8 cellular contexts compared by ENCODE assay signal in the genomic region with DNA sequence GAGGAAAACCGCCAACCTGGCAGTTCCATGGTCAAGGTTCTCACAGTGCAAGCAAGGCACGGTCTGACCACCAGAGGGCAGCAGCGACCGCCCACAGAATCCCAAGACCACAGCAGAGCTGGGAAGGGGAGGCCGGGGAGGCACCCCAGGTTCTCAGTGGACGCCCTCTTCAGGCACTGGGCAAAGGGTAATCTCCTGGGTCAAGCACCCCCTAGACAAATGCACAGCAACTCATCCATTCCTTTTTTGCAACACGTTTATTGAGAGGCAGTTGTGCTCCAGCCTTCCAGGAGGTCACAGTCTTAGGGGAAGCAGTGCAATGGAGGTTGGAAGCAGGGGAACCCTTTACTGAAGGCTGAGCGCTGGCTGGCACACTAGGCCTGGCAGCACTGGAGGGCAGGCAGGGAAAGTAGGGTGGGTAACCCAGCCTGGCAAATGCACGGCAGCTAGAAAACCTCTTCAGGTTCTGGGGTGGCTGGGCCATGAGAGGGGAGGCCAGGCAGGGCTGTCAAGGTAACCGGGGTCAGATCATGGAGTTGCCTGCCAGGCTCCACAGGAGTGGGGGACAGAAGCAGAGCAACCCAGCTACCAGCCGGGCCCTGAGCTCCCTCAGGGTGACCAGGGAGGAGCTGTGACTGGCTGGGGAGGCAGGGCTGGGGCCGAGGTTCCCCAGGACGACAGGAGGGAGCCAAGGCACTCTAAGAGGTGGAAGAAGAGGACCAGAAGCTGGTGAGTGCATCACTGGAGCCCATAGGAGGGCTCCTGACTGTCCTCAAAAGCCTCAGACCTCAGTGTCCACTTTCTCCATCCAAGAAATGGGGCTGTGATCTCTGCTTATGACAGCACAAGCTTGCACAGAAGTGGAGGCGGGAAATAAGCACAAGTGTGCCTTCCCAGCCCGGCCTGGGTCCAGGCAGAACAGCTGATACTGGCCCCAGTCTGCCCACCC. TPM values are rescaled to one million over a fixed set of nuclear protein-coding genes. Genes with fewer than 3 reads are reported as not detected.
DNase-seq lines count a peak whose midpoint lies in the region; ATAC-seq and TF ChIP-seq lines count a peak whose summit lies in the region.

No MANE protein-coding gene starts in this region.

- peak overlapping the region; percentile 74 for H3K4me3 Mint-ChIP-seq in Caco-2 (ENCODE audit: unreplicated experiment)
- peak overlapping the region; percentile 53 for H3K4me3 Mint-ChIP-seq in endodermal cell

- peak overlapping the region; percentile 82 for H3K4me3 ChIP-seq in Caco-2 (ENCODE audit: low read depth, low read length)
- H3K4me3 ChIP-seq in endodermal cell (ENCODE audit: low read length), result no peak overlapping the region
- peak overlapping the region; percentile 58 for H3K4me3 ChIP-seq in mesodermal cell (ENCODE audit: extremely low read depth, insufficient read depth, low read length, poor library complexity, severe bottlenecking)

- POLR2A ChIA-PET in Caco-2 (lab: Charles Lee), result interaction anchor here (0.6 to 2.5 kb wide), 5 partner anchors 12 to 97 kb away, joined by 3 to 17 read pairs (median 4); a partner anchor contains a TSS
- POLR2A ChIA-PET in HEK293T (lab: Yijun Ruan, JAX), result interaction anchor here (0.6 to 7.9 kb wide), 7 partner anchors 8 to 93 kb away, joined by 4 to 125 read pairs (median 6); a partner anchor contains a TSS

- H3K4me1 Mint-ChIP-seq in Caco-2 (ENCODE audit: low read depth, unreplicated experiment) (peaks cover 38% of the 10 kb centered on the region), endodermal cell (peaks cover 39% of the 10 kb centered on the region)

- H3K4me1 ChIP-seq in Caco-2 (peaks cover 63% of the 10 kb centered on the region), endodermal cell (ENCODE audit: control insufficient read depth, insufficient read depth, low read length) (peaks cover 26% of the 10 kb centered on the region), mesodermal cell (ENCODE audit: control insufficient read depth, insufficient read depth, low read length, poor library complexity, severe bottlenecking) (peaks cover 58% of the 10 kb centered on the region)

- peaks cover 71% of the 10 kb centered on the region for H3K36me3 Mint-ChIP-seq in Caco-2 (ENCODE audit: insufficient read depth, unreplicated experiment)
- peaks cover 15% of the 10 kb centered on the region for H3K36me3 Mint-ChIP-seq in endodermal cell (ENCODE audit: low read depth)

- no peaks in the 10 kb centered on the region for H3K27me3 Mint-ChIP-seq in Caco-2 (ENCODE audit: insufficient read depth, unreplicated experiment)
- peaks cover 1% of the 10 kb centered on the region for H3K27me3 Mint-ChIP-seq in endodermal cell (ENCODE audit: insufficient read depth)

- no peak for ATAC-seq in HG02884 (IDR thresholded peaks at IDR 0.05; ENCODE audit: unreplicated experiment)

- intact Hi-C loops in Caco-2 (cut with micrococcal nuclease; ENCODE audit: unreplicated experiment), result loop anchor here (2.0 kb wide), 1 partner anchor 43 kb away; no protein-coding TSS in a partner anchor

- peak; percentile 87 to 89 for DNase-seq in Caco-2
- peak; percentile 73 for DNase-seq in HEK293T (ENCODE audit: extremely low spot score)
- peak; percentile 86 for DNase-seq in NCI-H82 (lab: John Stamatoyannopoulos, UW)
- peak; percentile 87 for DNase-seq in activated CD8-positive, alpha-beta memory T cell treated with anti-CD3 and anti-CD28 coated beads, Interleukin-2, amount 50 U/mL, for 4 hours
- peak; percentile 99 for DNase-seq in endodermal cell
- DNase-seq in stimulated activated CD8-positive, alpha-beta memory T cell treated with anti-CD3 and anti-CD28 coated beads, Interleukin-4, amount 100 ng/mL, for 24 hours (ENCODE audit: low read depth), result peak; percentile 69

- 46 to 51% methylated on average over 8 to 15 of the region's 15 CpGs for WGBS in endodermal cell (ENCODE audit: insufficient coverage in 1 of 2, insufficient read length in 1 of 2), 2 experiments
- 44 to 51% methylated on average over 13 to 15 of the region's 15 CpGs for WGBS in mesodermal cell (ENCODE audit: insufficient coverage in 2 of 2), 2 experiments

- no peak overlapping the region for H3K9ac ChIP-seq in endodermal cell (ENCODE audit: extremely low read depth, low read length, poor library complexity, severe bottlenecking)

- peak; percentile 94 to 98 for TF ChIP-seq CTCF in Caco-2 (IDR thresholded peaks at IDR 0.05; ENCODE audit: insufficient read depth in 1 of 2, low read depth in 1 of 2, low read length in 1 of 2, severe bottlenecking in 1 of 2, unreplicated experiment in 1 of 2)
- TF ChIP-seq CTCF in endodermal cell (conservative IDR thresholded peaks at IDR 0.05), result peak; percentile 94

- CTCF ChIA-PET in Caco-2 (lab: Charles Lee) (interaction anchor here (0.6 to 6.6 kb wide), 25 partner anchors 8 to 547 kb away, joined by 3 to 145 read pairs (median 9); a partner anchor contains a TSS), HEK293T (lab: Yijun Ruan, JAX) (interaction anchor here (0.5 to 9.3 kb wide), 24 partner anchors 12 to 1359 kb away, joined by 3 to 125 read pairs (median 4); a partner anchor contains a TSS)

- H3K9me3 Mint-ChIP-seq in Caco-2 (ENCODE audit: unreplicated experiment) (no peaks in the 10 kb centered on the region), endodermal cell (no peaks in the 10 kb centered on the region)

- H3K27ac ChIP-seq in endodermal cell (ENCODE audit: low read depth, low read length), result peak overlapping the region; percentile 4
- H3K27ac ChIP-seq in mesodermal cell (ENCODE audit: low read depth, low read length, severe bottlenecking), result peak overlapping the region; percentile 80

- H3K27ac Mint-ChIP-seq in Caco-2 (ENCODE audit: unreplicated experiment) (peak overlapping the region; percentile 96), endodermal cell (peak overlapping the region; percentile 89)

- no TSS peak for BruUV-seq in Caco-2 (replicated peaks; lab: Mats Ljungman, UMichigan)

- H3K36me3 ChIP-seq in Caco-2 (ENCODE audit: control insufficient read depth, insufficient read depth, low read length), result no peaks in the 10 kb centered on the region; the same call in none of the 2 replicates
- peaks cover 19% of the 10 kb centered on the region for H3K36me3 ChIP-seq in endodermal cell (ENCODE audit: control insufficient read depth, insufficient read depth, low read length)
- H3K36me3 ChIP-seq in mesodermal cell (ENCODE audit: control insufficient read depth, insufficient read depth, low read length), result peaks cover 19% of the 10 kb centered on the region

- H3K27me3 ChIP-seq in Caco-2 (replicated peaks; ENCODE audit: control insufficient read depth, insufficient read depth, low read length) (no peaks in the 10 kb centered on the region), endodermal cell (ENCODE audit: control insufficient read depth, insufficient read depth, low read length, poor library complexity, severe bottlenecking) (no peaks in the 10 kb centered on the region)

- H3K9me3 ChIP-seq in Caco-2 (no peaks in the 10 kb centered on the region), endodermal cell (ENCODE audit: control insufficient read depth, low read length) (no peaks in the 10 kb centered on the region), mesodermal cell (ENCODE audit: control insufficient read depth, low read length) (no peaks in the 10 kb centered on the region)

TF ChIP-seq in HEK293T, 16 proteins besides CTCF, POLR2A, EP300 and RAD21:
- no peak for TF ChIP-seq FOXK2 (IDR thresholded peaks at IDR 0.05)
- no peak for TF ChIP-seq SP1 (IDR thresholded peaks at IDR 0.05)
- TF ChIP-seq HDGF (IDR thresholded peaks at IDR 0.05; ENCODE audit: borderline replicate concordance), result no peak
- TF ChIP-seq ELF4 (IDR thresholded peaks at IDR 0.05), result no peak
- no peak for TF ChIP-seq NFRKB (IDR thresholded peaks at IDR 0.05)
- no peak for TF ChIP-seq ZNF384 (IDR thresholded peaks at IDR 0.05)
- no peak for TF ChIP-seq CTBP1 (IDR thresholded peaks at IDR 0.05; ENCODE audit: borderline replicate concordance)
- TF ChIP-seq ARNT (IDR thresholded peaks at IDR 0.05), result no peak
- no peak for TF ChIP-seq TARDBP (IDR thresholded peaks at IDR 0.05)
- TF ChIP-seq FOXM1 (IDR thresholded peaks at IDR 0.05; ENCODE audit: borderline replicate concordance), result no peak
- no peak for TF ChIP-seq L3MBTL2 (conservative IDR thresholded peaks at IDR 0.05)
- no peak for TF ChIP-seq LEF1 (IDR thresholded peaks at IDR 0.05; ENCODE audit: borderline replicate concordance)
- no peak for TF ChIP-seq BHLHE40 (IDR thresholded peaks at IDR 0.05; ENCODE audit: borderline replicate concordance)
- TF ChIP-seq FOXA1 (IDR thresholded peaks at IDR 0.05), result no peak
- TF ChIP-seq SUZ12 (IDR thresholded peaks at IDR 0.05), result no peak
- TF ChIP-seq, protein P1, sequence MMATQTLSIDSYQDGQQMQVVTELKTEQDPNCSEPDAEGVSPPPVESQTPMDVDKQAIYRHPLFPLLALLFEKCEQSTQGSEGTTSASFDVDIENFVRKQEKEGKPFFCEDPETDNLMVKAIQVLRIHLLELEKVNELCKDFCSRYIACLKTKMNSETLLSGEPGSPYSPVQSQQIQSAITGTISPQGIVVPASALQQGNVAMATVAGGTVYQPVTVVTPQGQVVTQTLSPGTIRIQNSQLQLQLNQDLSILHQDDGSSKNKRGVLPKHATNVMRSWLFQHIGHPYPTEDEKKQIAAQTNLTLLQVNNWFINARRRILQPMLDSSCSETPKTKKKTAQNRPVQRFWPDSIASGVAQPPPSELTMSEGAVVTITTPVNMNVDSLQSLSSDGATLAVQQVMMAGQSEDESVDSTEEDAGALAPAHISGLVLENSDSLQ (IDR thresholded peaks at IDR 0.05), result no peak
TF ChIP-seq in HEK293T: peak in this region for 0.

RNA-seq across cellular contexts. Expression of a gene that starts 1.8 kb away (rescaled TPM):
- total RNA-seq in Caco-2 (2022), result 33.8 and 36.7 TPM in 2 replicates
- 10 to 100 TPM; 31.0 to 35.6 TPM for total RNA-seq in endodermal cell
- polyA plus RNA-seq in endodermal cell (2013, experiment 1 of 2), result 24.1 TPM
- 19.1 TPM for polyA plus RNA-seq in endodermal cell (2013, experiment 2 of 2)
- 21.6 TPM for polyA plus RNA-seq in mesodermal cell (2013, experiment 1 of 2)
- polyA plus RNA-seq in mesodermal cell (2013, experiment 2 of 2), result 20.1 TPM

RNA-seq across cellular contexts. Expression of a gene that starts 8.5 kb away (rescaled TPM):
- total RNA-seq in Caco-2 (2022), result 16.8 and 17.6 TPM in 2 replicates
- 10 to 100 TPM; 30.7 to 32.6 TPM for total RNA-seq in endodermal cell
- polyA plus RNA-seq in endodermal cell (2013, experiment 1 of 2), result 10.6 TPM
- 10.3 TPM for polyA plus RNA-seq in endodermal cell (2013, experiment 2 of 2)
- polyA plus RNA-seq in mesodermal cell (2013, experiment 1 of 2), result 7.9 TPM
- 7.2 TPM for polyA plus RNA-seq in mesodermal cell (2013, experiment 2 of 2)
